Comparison of ENCODE assay signal across 18 cellular contexts in the genomic region with DNA sequence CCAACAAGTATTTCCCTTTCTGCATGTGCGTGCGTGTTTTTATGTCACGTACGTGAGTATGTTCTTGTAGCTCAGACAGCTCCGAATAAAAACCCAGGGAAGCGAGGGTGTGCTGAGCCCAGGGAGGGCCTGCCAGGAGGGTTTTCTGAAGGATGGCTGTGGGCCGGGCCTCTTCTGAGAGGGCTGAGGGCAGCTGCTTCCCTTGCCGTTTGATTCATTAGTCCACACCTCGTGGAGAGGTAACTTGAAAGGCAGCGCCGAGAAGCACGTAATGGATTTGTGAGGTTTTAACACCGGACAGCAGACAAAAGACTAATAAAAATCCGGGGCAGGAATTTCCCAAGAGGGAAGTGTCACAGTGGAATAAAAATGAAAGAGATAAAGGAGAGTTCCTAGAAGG. TPM values are rescaled to one million over a fixed set of nuclear protein-coding genes. Genes with fewer than 3 reads are reported as not detected.
DNase-seq lines count a peak whose midpoint lies in the region; ATAC-seq, FAIRE-seq and TF ChIP-seq lines count a peak whose summit lies in the region.
"Had no signal": no experiment of that assay in that cellular context is flagged by ENCODE, and none has a peak within 500 bp of the region (broad histone marks: within the 10 kb centered on the region; RNA-seq: fewer than 3 reads in every experiment).

No MANE protein-coding gene starts in this region.

- no peak overlapping the region for H4K91ac ChIP-seq in H1 (replicated peaks; ENCODE audit: insufficient read length, low read length)

- H4K5ac ChIP-seq in H1 (ENCODE audit: insufficient read length, low read depth, low read length) = no peak overlapping the region

- no peaks in the 10 kb centered on the region for H3K9me3 Mint-ChIP-seq in activated naive CD4-positive, alpha-beta T cell treated with anti-CD3 and anti-CD28 coated beads, Interleukin-2, amount 50 U/mL, for 24 hours

- FAIRE-seq in H1 (lab: Jason Lieb, UNC) (no peak), D721Med (lab: Jason Lieb, UNC) (no peak)
- FAIRE-seq: islet of Langerhans had no signal

- H2BK20ac ChIP-seq in H1 (ENCODE audit: low read length) = peak overlapping the region; percentile 86; the same call in 1 of the 2 replicates

- H2BK5ac ChIP-seq in H1 (ENCODE audit: low read depth, low read length) = no peak overlapping the region

- no peak overlapping the region for H3K14ac ChIP-seq in H1 (ENCODE audit: insufficient read length)

- H3K4me2 ChIP-seq in H1 (ENCODE audit: insufficient read depth in 1 of 2, low read depth in 2 of 2, low read length in 2 of 2) = peak overlapping the region; percentile 66 to 68

- H3K4me3 ChIP-seq in H1 (ENCODE audit: extremely low read depth in 1 of 4, insufficient read depth in 2 of 4, low read depth in 3 of 4, low read length in 4 of 4) (peak overlapping the region in 1 of 4 experiments; percentile 45; a peak in 1 of 8 replicates), thyroid gland (replicated peaks in 1 of 3) (no peak overlapping the region)
- H3K4me3 ChIP-seq: adrenal gland, right lobe of liver had no signal

- 0 out of 2 replicates have a peak, but pooled peaks cover 2% of the 10 kb centered on the region for H3K23me2 ChIP-seq in H1 (ENCODE audit: low read depth, low read length)

- H2AK5ac ChIP-seq in H1 (ENCODE audit: low read depth, low read length) = no peak overlapping the region

- no peaks in the 10 kb centered on the region for H3K36me3 ChIP-seq in H1 (ENCODE audit: control insufficient read depth in 2 of 4, insufficient read depth in 4 of 4, low read length in 3 of 4)
- no peaks in the 10 kb centered on the region for H3K36me3 ChIP-seq in thyroid gland
- H3K36me3 ChIP-seq: adrenal gland, BE2C, right lobe of liver had no signal

- no peaks in the 10 kb centered on the region for H4K20me1 ChIP-seq in H1 (replicated peaks in 1 of 2; ENCODE audit: control insufficient read depth in 1 of 2, insufficient read depth in 2 of 2, low read length in 2 of 2)

- 58% methylated on average over 14 of the region's 14 CpGs; no CpG with 5 or more reads in 1 of the 2 experiments for WGBS in H1 (ENCODE audit: extremely low coverage in 1 of 2, insufficient coverage in 1 of 2, insufficient read length in 1 of 2, insufficient replicate concordance in 2 of 2, low coverage in 1 of 2, low lambda C conversion rate in 2 of 2, missing lambda C conversion rate in 1 of 2), 2 experiments
- WGBS in thyroid gland, 2 donors = 35 to 42% methylated on average over 14 of the region's 14 CpGs

- peaks cover 99% of the 10 kb centered on the region for H3K4me1 Mint-ChIP-seq in activated naive CD4-positive, alpha-beta T cell treated with anti-CD3 and anti-CD28 coated beads, Interleukin-2, amount 50 U/mL, for 24 hours

- DNase-seq in activated naive CD4-positive, alpha-beta T cell (lab: John Stamatoyannopoulos, UW) = no peak
- DNase-seq in SW480 (ENCODE audit: low spot score) = peak; percentile 83
- DNase-seq in H1 (ENCODE audit: low read depth in 1 of 2, low spot score in 2 of 2) = no peak
- DNase-seq in thyroid gland = peak; percentile 26 to 51
- no peak for DNase-seq in HUDEP-2 (lab: John Stamatoyannopoulos, UW; ENCODE audit: unreplicated experiment in 76 of 76)
- no peak for DNase-seq in D721Med (ENCODE audit: insufficient read length, low spot score)
- DNase-seq: activated CD4-positive, CD25-positive, alpha-beta regulatory T cell; adrenal gland; BE2C; cortex of kidney; GDM1; NCI-H524 treated with DMSO at 0.1 percent for 48 hours; right lobe of liver had no signal

- no peak for TF ChIP-seq POLR2A in H1 (IDR thresholded peaks at IDR 0.05; ENCODE audit: control extremely low read depth in 1 of 2, low read depth in 2 of 2, low read length in 2 of 2)
- no peak for TF ChIP-seq POLR2A in thyroid gland (IDR thresholded peaks at IDR 0.05)

- H4K8ac ChIP-seq in H1 (ENCODE audit: extremely low read depth, insufficient read depth, low read length) = no peak overlapping the region

- H3K27ac ChIP-seq in H1 (ENCODE audit: low read depth, low read length) (no peak overlapping the region), thyroid gland (no peak overlapping the region)
- H3K27ac ChIP-seq: adrenal gland, right lobe of liver had no signal

- no peak overlapping the region for H3K4ac ChIP-seq in H1 (replicated peaks; ENCODE audit: insufficient read length, low read depth, low read length)

- intact Hi-C loops in thyroid gland (cut with DNase I) = no loop called here

- peak overlapping the region; percentile 86 for H3K4me3 Mint-ChIP-seq in activated naive CD4-positive, alpha-beta T cell treated with anti-CD3 and anti-CD28 coated beads, Interleukin-2, amount 50 U/mL, for 24 hours

- no peaks in the 10 kb centered on the region for H3K79me1 ChIP-seq in H1 (ENCODE audit: low read depth, low read length)

- peak overlapping the region; percentile 98 for H3K27ac Mint-ChIP-seq in activated naive CD4-positive, alpha-beta T cell treated with anti-CD3 and anti-CD28 coated beads, Interleukin-2, amount 50 U/mL, for 24 hours

- H2BK15ac ChIP-seq in H1 (ENCODE audit: low read length) = no peak overlapping the region

- CTCF ChIA-PET in H1 (lab: Charles Lee; ENCODE audit: partially characterized antibody) = interaction anchor here (0.8 to 3.1 kb wide), 6 partner anchors 9 to 80 kb away, joined by 3 to 18 read pairs (median 4); no protein-coding TSS in a partner anchor

- H3K36me3 Mint-ChIP-seq in activated naive CD4-positive, alpha-beta T cell treated with anti-CD3 and anti-CD28 coated beads, Interleukin-2, amount 50 U/mL, for 24 hours = peaks cover 9% of the 10 kb centered on the region

- no peak for TF ChIP-seq EP300 in H1 (IDR thresholded peaks at IDR 0.05; ENCODE audit: borderline replicate concordance in 1 of 2, low read depth in 2 of 2, low read length in 2 of 2)

- no peak for TF ChIP-seq CTCF in H1 (IDR thresholded peaks at IDR 0.05; ENCODE audit: control extremely low read depth in 1 of 3, insufficient read depth in 1 of 3, low read depth in 1 of 3, low read length in 3 of 3)
- no peak for TF ChIP-seq CTCF in thyroid gland (IDR thresholded peaks at IDR 0.05)
- TF ChIP-seq CTCF in D721Med (IDR thresholded peaks at IDR 0.05; ENCODE audit: insufficient read depth, missing control alignments) = no peak

- H3K9me3 ChIP-seq in H1 (ENCODE audit: insufficient read depth in 2 of 2, low read depth in 1 of 2, low read length in 1 of 2) = no peaks in the 10 kb centered on the region
- H3K9me3 ChIP-seq in thyroid gland = no peaks in the 10 kb centered on the region
- H3K9me3 ChIP-seq: adrenal gland, BE2C, right lobe of liver had no signal

- H3K27me3 ChIP-seq in H1 (replicated peaks in 1 of 4; ENCODE audit: control insufficient read depth in 3 of 4, extremely low read depth in 1 of 4, insufficient read depth in 3 of 4, low read length in 3 of 4) = 0 out of 7 replicates have a peak, but pooled peaks cover 0 to 3% (median 0%) of the 10 kb centered on the region in 4 experiments
- H3K27me3 ChIP-seq in thyroid gland = no peaks in the 10 kb centered on the region
- H3K27me3 ChIP-seq: BE2C, right lobe of liver had no signal

- H3K79me2 ChIP-seq in H1 (ENCODE audit: control insufficient read depth in 1 of 2, insufficient read depth in 2 of 2, low read length in 2 of 2) = no peaks in the 10 kb centered on the region

- ATAC-seq in GM18873 (IDR thresholded peaks at IDR 0.05; ENCODE audit: low FRiP score, unreplicated experiment) = no peak
- ATAC-seq: right lobe of liver, Right ventricle myocardium inferior had no signal

- POLR2A ChIA-PET in H1 (lab: Charles Lee; ENCODE audit: partially characterized antibody) = interaction anchor here (1.3 to 1.6 kb wide), 2 partner anchors 11 to 46 kb away, joined by 3 to 5 read pairs; no protein-coding TSS in a partner anchor

- H3K56ac ChIP-seq in H1 (replicated peaks; ENCODE audit: insufficient read length, low read depth, low read length) = no peak overlapping the region

- H3K4me1 ChIP-seq in H1 (replicated peaks in 1 of 4; ENCODE audit: control insufficient read depth in 3 of 4, insufficient read depth in 4 of 4, low read length in 3 of 4) (peaks cover 3 to 31% (median 18%) of the 10 kb centered on the region in 4 experiments), thyroid gland (peaks cover 5% of the 10 kb centered on the region in 2 donors)
- H3K4me1 ChIP-seq: adrenal gland, BE2C, right lobe of liver had no signal

- no peak overlapping the region for H3K23ac ChIP-seq in H1 (ENCODE audit: insufficient read length)

- no peak overlapping the region for H3K9ac ChIP-seq in H1 (replicated peaks in 1 of 4; ENCODE audit: extremely low read depth in 1 of 4, low read depth in 3 of 4, low read length in 3 of 4)

- TF ChIP-seq RAD21 in H1 (IDR thresholded peaks at IDR 0.05 in 1 of 2, conservative IDR thresholded peaks at IDR 0.05 in 1 of 2; ENCODE audit: low read depth in 2 of 2, low read length in 2 of 2) = no peak

- no peak overlapping the region for H2BK120ac ChIP-seq in H1 (replicated peaks; ENCODE audit: low read depth, low read length)

- peak overlapping the region; percentile 87 for H2BK12ac ChIP-seq in H1 (ENCODE audit: low read depth, low read length)

- no peak overlapping the region; the same call in 1 of the 2 replicates for H3K18ac ChIP-seq in H1 (ENCODE audit: extremely low read depth, low read length)

- H3K27me3 Mint-ChIP-seq in activated naive CD4-positive, alpha-beta T cell treated with anti-CD3 and anti-CD28 coated beads, Interleukin-2, amount 50 U/mL, for 24 hours = no peaks in the 10 kb centered on the region

- H2AFZ ChIP-seq in H1 (ENCODE audit: low read length) = no peak overlapping the region

RNA-seq across cellular contexts. Expression of a gene that starts 29.5 kb away (rescaled TPM):
- 1.7 and 2.2 TPM in 2 replicates for total RNA-seq in H1 (2021; fragmentation: NEBNext Ultra II Directional; extraction: Animal tissue kit (Norgen Biotek cat#: 25700))
- 1.9 and 2.0 TPM in 2 replicates for polyA plus RNA-seq in H1 (2011; rRNA removed)
- polyA plus RNA-seq in H1 (2011; cell fraction: cytosol; rRNA removed) = 2.1 TPM
- 2.1 TPM for polyA plus RNA-seq in H1 (2011; cell fraction: nucleus; rRNA removed)
- 1.8 to 3.6 TPM (median 2.1 TPM) in 4 replicates for polyA plus RNA-seq in H1 (2012, experiment 1 of 2)
- 1.2 TPM for polyA plus RNA-seq in H1 (2012, experiment 2 of 2)
- 1.2 TPM for polyA plus RNA-seq in H1 (2013, experiment 1 of 2)
- 1.4 TPM for polyA plus RNA-seq in H1 (2013, experiment 2 of 2)
- polyA minus RNA-seq in H1 (2011; rRNA and poly(A)+ RNA removed) = 0.71 and 0.95 TPM in 2 replicates
- 1.5 TPM for polyA minus RNA-seq in H1 (2011; cell fraction: cytosol; rRNA and poly(A)+ RNA removed)
- 0.40 TPM for polyA minus RNA-seq in H1 (2011; cell fraction: nucleus; rRNA and poly(A)+ RNA removed)
- 1 to 10 TPM; 1.3 to 3.1 (median 1.4) TPM for total RNA-seq in thyroid gland
- total RNA-seq: MCF 10A had no signal

Comparison
In these comparisons a context has a peak if more than half of its experiments do, and no peak if none do; other contexts are left out.
1. DNase-seq: peak in SW480 (single experiment) and thyroid gland (2 of 2); none in activated naive CD4-positive, alpha-beta T cell (0 of 4), H1 (0 of 2), HUDEP-2 (0 of 76) and D721Med (single experiment).